19 cellular contexts compared by ENCODE assay signal in genomic region chr15:61651267-61651666, GRCh38.
A peak's percentile ranks its signal among the peaks of the same experiment; 100 is the strongest.
DNase-seq lines count a peak whose midpoint lies in the region; ATAC-seq and TF ChIP-seq lines count a peak whose summit lies in the region.
"Had no signal": no experiment of that assay in that cellular context is flagged by ENCODE, and none has a peak within 500 bp of the region (broad histone marks: within the 10 kb centered on the region; RNA-seq: fewer than 3 reads in every experiment).

No MANE protein-coding gene starts in this region.

- H3K27me3 ChIP-seq in GM23338 (ENCODE audit: insufficient read depth): no peaks in the 10 kb centered on the region
- H3K27me3 ChIP-seq in MG63: no peaks in the 10 kb centered on the region
- no peaks in the 10 kb centered on the region for H3K27me3 ChIP-seq in trophoblast cell (ENCODE audit: insufficient read depth, low read length)
- H3K27me3 ChIP-seq: BE2C; BLaER1 treated with 17β-estradiol and CSF1 and Interleukin-3, amounts not matched to agents 10 nM and 100 nM had no signal

- H3K36me3 Mint-ChIP-seq in GM23338 (ENCODE audit: low read depth): no peaks in the 10 kb centered on the region
- H3K36me3 Mint-ChIP-seq: CD14-positive monocyte; CD8-positive, alpha-beta memory T cell had no signal

- no peak overlapping the region for H3K9ac ChIP-seq in trophoblast cell (ENCODE audit: low read length)
- H3K9ac ChIP-seq: BLaER1 treated with 17β-estradiol and CSF1 and Interleukin-3, amounts not matched to agents 10 nM and 100 nM had no signal

- no peak overlapping the region for H3K18ac ChIP-seq in trophoblast cell (ENCODE audit: low read length)

- H2AK5ac ChIP-seq in trophoblast cell (ENCODE audit: low read length): no peak overlapping the region

- no peak overlapping the region for H4K8ac ChIP-seq in trophoblast cell (ENCODE audit: low read depth, low read length)

- TF ChIP-seq CTCF in GM23338 (conservative IDR thresholded peaks at IDR 0.05; ENCODE audit: low read depth in 2 of 2): no peak
- TF ChIP-seq CTCF in astrocyte of the spinal cord (IDR thresholded peaks at IDR 0.05; ENCODE audit: low read depth, low read length): no peak

- no peak overlapping the region for H2BK12ac ChIP-seq in trophoblast cell (ENCODE audit: low read length)

- H3K4me2 ChIP-seq in GM23338 (no peak overlapping the region), trophoblast cell (ENCODE audit: low read length) (no peak overlapping the region)
- H3K4me2 ChIP-seq: BLaER1 treated with 17β-estradiol and CSF1 and Interleukin-3, amounts not matched to agents 10 nM and 100 nM had no signal

- H3K9me3 ChIP-seq in MG63 (no peaks in the 10 kb centered on the region), trophoblast cell (ENCODE audit: insufficient read depth, low read depth, low read length) (peaks cover 3% of the 10 kb centered on the region)
- H3K9me3 ChIP-seq: BE2C; BLaER1 treated with 17β-estradiol and CSF1 and Interleukin-3, amounts not matched to agents 10 nM and 100 nM had no signal

- peaks cover 22% of the 10 kb centered on the region for H3K4me1 Mint-ChIP-seq in GM23338
- H3K4me1 Mint-ChIP-seq: CD8-positive, alpha-beta memory T cell had no signal

- no peak overlapping the region for H4K12ac ChIP-seq in trophoblast cell (ENCODE audit: low read depth, low read length)

- H3K27ac Mint-ChIP-seq in GM23338: no peak overlapping the region
- H3K27ac Mint-ChIP-seq: CD14-positive monocyte; CD4-positive, alpha-beta T cell; CD8-positive, alpha-beta memory T cell had no signal

- no CpG with 5 or more reads among the region's 3 CpGs for WGBS in trophoblast cell (ENCODE audit: extremely low coverage, insufficient coverage, insufficient read length)

- DNase-seq in GM23338 (ENCODE audit: low spot score): no peak
- DNase-seq in MG63: peak; percentile 20
- peak; percentile 63 for DNase-seq in astrocyte of the spinal cord (ENCODE audit: low read depth, low spot score)
- no peak for DNase-seq in trophoblast cell
- no peak for DNase-seq in activated CD4-positive, alpha-beta T cell treated with anti-CD3 and anti-CD28 coated beads, Interleukin-2, amount 50 U/mL, for 1 hour
- DNase-seq in NK-92 (lab: John Stamatoyannopoulos, UW; ENCODE audit: unreplicated experiment): no peak
- DNase-seq in iPS-NIHi11 (ENCODE audit: low spot score): no peak
- DNase-seq: AML-193; BE2C; CD4-positive, alpha-beta T cell; CD8-positive, alpha-beta memory T cell; DMS53; DMS79 treated with DMSO at 0.1 percent for 48 hours; GF-D8 had no signal

- H2BK5ac ChIP-seq in trophoblast cell (ENCODE audit: low read depth, low read length, poor library complexity): no peak overlapping the region

- ATAC-seq in GM23338 (peak; percentile 49), HG03432 (IDR thresholded peaks at IDR 0.05; ENCODE audit: unreplicated experiment) (no peak)

- H3K9me2 ChIP-seq in GM23338 (ENCODE audit: insufficient read depth): no peaks in the 10 kb centered on the region

- H3K4me3 Mint-ChIP-seq in GM23338: no peak overlapping the region
- H3K4me3 Mint-ChIP-seq: CD14-positive monocyte; CD4-positive, alpha-beta T cell; CD8-positive, alpha-beta memory T cell had no signal

- no peak overlapping the region for H3K23ac ChIP-seq in trophoblast cell (ENCODE audit: low read length)

- H4K91ac ChIP-seq in trophoblast cell (ENCODE audit: low read depth, low read length): no peak overlapping the region

- H3K14ac ChIP-seq in trophoblast cell (ENCODE audit: low read length): no peak overlapping the region

- no peak overlapping the region for H3K4ac ChIP-seq in trophoblast cell (ENCODE audit: low read depth, low read length)

- in situ Hi-C loops in astrocyte of the spinal cord (cut with HindIII; ENCODE audit: low sequenced_read_pairs): no loop called here

- H3K4me1 ChIP-seq in GM23338 (ENCODE audit: insufficient read depth) (peaks cover 8% of the 10 kb centered on the region), trophoblast cell (ENCODE audit: control insufficient read depth in 1 of 2, insufficient read depth in 2 of 2, low read length in 2 of 2) (no peaks in the 10 kb centered on the region)
- H3K4me1 ChIP-seq: BE2C, HAP-1 had no signal

- H3K79me1 ChIP-seq in trophoblast cell (ENCODE audit: low read length): no peaks in the 10 kb centered on the region

- H3K79me2 ChIP-seq in GM23338 (replicated peaks; ENCODE audit: insufficient read depth) (no peaks in the 10 kb centered on the region), trophoblast cell (ENCODE audit: control insufficient read depth, insufficient read depth, low read length, poor library complexity) (no peaks in the 10 kb centered on the region)

- no peaks in the 10 kb centered on the region for H3K9me3 Mint-ChIP-seq in GM23338
- H3K9me3 Mint-ChIP-seq: CD4-positive, alpha-beta T cell; CD8-positive, alpha-beta memory T cell had no signal

- H2AFZ ChIP-seq in GM23338: no peak overlapping the region
- no peak overlapping the region for H2AFZ ChIP-seq in trophoblast cell (ENCODE audit: insufficient read depth, low read length, poor library complexity)

- peaks cover 4% of the 10 kb centered on the region for H3K27me3 Mint-ChIP-seq in GM23338 (ENCODE audit: insufficient read depth, low read depth, poor library complexity)

- H3K36me3 ChIP-seq in GM23338 (ENCODE audit: insufficient read depth) (no peaks in the 10 kb centered on the region), MG63 (no peaks in the 10 kb centered on the region), trophoblast cell (ENCODE audit: control insufficient read depth in 1 of 2, insufficient read depth in 2 of 2, low read length in 2 of 2) (no peaks in the 10 kb centered on the region)
- H3K36me3 ChIP-seq: BE2C; BLaER1 treated with 17β-estradiol and CSF1 and Interleukin-3, amounts not matched to agents 10 nM and 100 nM; HAP-1 had no signal

- no peaks in the 10 kb centered on the region for H4K20me1 ChIP-seq in GM23338 (replicated peaks; ENCODE audit: insufficient read depth)
- H4K20me1 ChIP-seq: BLaER1 treated with 17β-estradiol and CSF1 and Interleukin-3, amounts not matched to agents 10 nM and 100 nM had no signal

- no peaks in the 10 kb centered on the region for H3F3A ChIP-seq in GM23338 (replicated peaks; ENCODE audit: low read depth)

- H3K4me3 ChIP-seq in GM23338: no peak overlapping the region
- H3K4me3 ChIP-seq in MG63: no peak overlapping the region
- no peak overlapping the region for H3K4me3 ChIP-seq in astrocyte of the spinal cord (ENCODE audit: low read depth, low read length)
- peak overlapping the region; percentile 28 for H3K4me3 ChIP-seq in trophoblast cell (ENCODE audit: low read depth, low read length)
- H3K4me3 ChIP-seq: BLaER1 treated with 17β-estradiol and CSF1 and Interleukin-3, amounts not matched to agents 10 nM and 100 nM; HAP-1 had no signal

- no peak overlapping the region for H2BK120ac ChIP-seq in trophoblast cell (ENCODE audit: insufficient read depth, low read length, poor library complexity)

- H3K27ac ChIP-seq in GM23338 (ENCODE audit: low read depth) (no peak overlapping the region), trophoblast cell (ENCODE audit: low read depth, low read length) (no peak overlapping the region)
- H3K27ac ChIP-seq: 22Rv1; BLaER1 treated with 17β-estradiol and CSF1 and Interleukin-3, amounts not matched to agents 10 nM and 100 nM had no signal

TF ChIP-seq in GM23338, 12 proteins besides CTCF, POLR2A, EP300 and RAD21 (continues in another document):
- TF ChIP-seq REST (IDR thresholded peaks at IDR 0.05; ENCODE audit: unreplicated experiment) (no peak), STAT1 (IDR thresholded peaks at IDR 0.05; ENCODE audit: unreplicated experiment) (no peak), CREB1 (CRISPR knock-in tag; IDR thresholded peaks at IDR 0.05; ENCODE audit: low read depth) (no peak)

Comparison
In these comparisons a context has a peak if more than half of its experiments do, and no peak if none do; other contexts are left out.
1. DNase-seq: peak in MG63 (single experiment) and astrocyte of the spinal cord (single experiment); none in GM23338 (single experiment), trophoblast cell (0 of 2), activated CD4-positive, alpha-beta T cell treated with anti-CD3 and anti-CD28 coated beads, Interleukin-2, amount 50 U/mL, for 1 hour (single experiment), NK-92 (single experiment) and iPS-NIHi11 (single experiment).